In the genomic region with DNA sequence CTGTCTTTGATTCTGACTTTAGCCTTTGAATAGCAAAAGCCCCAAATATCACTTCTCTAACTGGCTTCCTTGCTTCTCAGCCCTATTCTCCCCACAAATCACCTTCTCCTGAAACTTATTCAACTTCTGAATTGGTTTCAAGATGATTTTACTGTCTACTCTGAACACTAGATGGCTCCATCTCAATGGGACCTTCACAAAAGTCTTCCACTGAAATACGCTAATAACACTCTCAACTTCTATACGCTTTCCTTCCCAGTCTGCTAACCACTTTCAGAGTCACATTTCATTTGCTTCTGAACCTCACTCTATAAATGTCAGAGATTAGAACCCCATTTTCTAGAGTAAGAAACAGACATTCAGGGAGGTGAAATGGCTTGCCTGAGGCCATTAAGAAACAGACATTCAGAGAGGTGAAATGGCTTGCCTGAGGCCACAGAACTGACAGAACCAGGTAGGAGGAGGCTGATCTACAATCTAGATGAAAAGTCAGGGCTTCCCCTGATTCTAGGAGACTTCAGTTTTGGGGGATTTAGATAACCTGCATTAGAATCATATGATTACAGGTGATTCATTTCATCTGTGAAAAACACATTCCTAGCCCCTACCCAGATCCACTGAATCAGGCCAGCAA, we compare ENCODE assay signal across 9 cellular contexts. TPM values are rescaled to one million over a fixed set of nuclear protein-coding genes. Genes with fewer than 3 reads are reported as not detected.
DNase-seq lines count a peak whose midpoint lies in the region; ATAC-seq, FAIRE-seq and TF ChIP-seq lines count a peak whose summit lies in the region.
"Had no signal": no experiment of that assay in that cellular context is flagged by ENCODE, and none has a peak within 500 bp of the region (broad histone marks: within the 10 kb centered on the region; RNA-seq: fewer than 3 reads in every experiment).

No MANE protein-coding gene starts in this region.

- peak; percentile 44 for FAIRE-seq in urothelium cell line (lab: Jason Lieb, UNC)

- H3K27ac ChIP-seq in left lung: no peak overlapping the region
- H3K27ac ChIP-seq: BLaER1 treated with 17β-estradiol and CSF1 and Interleukin-3, amounts not matched to agents 10 nM and 100 nM had no signal

- peaks cover 0 to 9% of the 10 kb centered on the region in 2 donors for H3K4me1 ChIP-seq in left lung

- H3K27me3 ChIP-seq in left lung: no peaks in the 10 kb centered on the region
- H3K27me3 ChIP-seq: BLaER1 treated with 17β-estradiol and CSF1 and Interleukin-3, amounts not matched to agents 10 nM and 100 nM had no signal

- no peaks in the 10 kb centered on the region for H3K9me3 ChIP-seq in left lung
- H3K9me3 ChIP-seq: BLaER1 treated with 17β-estradiol and CSF1 and Interleukin-3, amounts not matched to agents 10 nM and 100 nM had no signal

- DNase-seq in DMS79 (lab: John Stamatoyannopoulos, UW) (peak; percentile 7), DMS79 treated with DMSO at 0.1 percent for 48 hours (lab: John Stamatoyannopoulos, UW) (no peak), NAMALWA (ENCODE audit: low spot score) (peak; percentile 60), cerebellar cortex (ENCODE audit: low spot score) (peak; percentile 58), left lung (no peak), urothelium cell line (ENCODE audit: low spot score) (no peak), NCI-H1930 (lab: John Stamatoyannopoulos, UW) (no peak)

- intact Hi-C loops in left lung (cut with DNase I): loop anchor here (5.0 to 10.0 kb wide), 2 partner anchors 137 to 139 kb away; partner anchors contain the start of gene SMTN (in 1 of the 2)

- H3K36me3 ChIP-seq in left lung: peaks cover 0 to 85% of the 10 kb centered on the region in 2 donors

- TF ChIP-seq CTCF in left lung (IDR thresholded peaks at IDR 0.05): peak in 1 of 2 donors; percentile 39

- no peak overlapping the region for H3K4me3 ChIP-seq in left lung
- H3K4me3 ChIP-seq: BLaER1 treated with 17β-estradiol and CSF1 and Interleukin-3, amounts not matched to agents 10 nM and 100 nM had no signal

- peak; percentile 79 for ATAC-seq in left lung
- no peak for ATAC-seq in GM18873 (IDR thresholded peaks at IDR 0.05; ENCODE audit: low FRiP score, unreplicated experiment)

RNA-seq across cellular contexts. Expression of gene MORC2, which starts 20.6 kb away (rescaled TPM):
- 10 to 100 TPM; 24.7 to 29.8 TPM for total RNA-seq in left lung

RNA-seq across cellular contexts. Expression of gene TUG1, which starts 21.1 kb away (rescaled TPM):
- total RNA-seq in left lung: 10 to 100 TPM; 56.4 to 78.0 TPM

Comparison
In these comparisons a context has a peak if more than half of its experiments do, and no peak if none do; other contexts are left out.
1. DNase-seq: peak in DMS79 (single experiment), NAMALWA (single experiment) and cerebellar cortex (single experiment); none in DMS79 treated with DMSO at 0.1 percent for 48 hours (single experiment), left lung (0 of 2), urothelium cell line (single experiment) and NCI-H1930 (0 of 2).